17 cellular contexts compared by ENCODE assay signal in genomic region chr20:63582382-63583063, GRCh38. TPM values are rescaled to one million over a fixed set of nuclear protein-coding genes. Genes with fewer than 3 reads are reported as not detected.
DNase-seq lines count a peak whose midpoint lies in the region; ATAC-seq and TF ChIP-seq lines count a peak whose summit lies in the region.
"Had no signal": no experiment of that assay in that cellular context is flagged by ENCODE, and none has a peak within 500 bp of the region (broad histone marks: within the 10 kb centered on the region; RNA-seq: fewer than 3 reads in every experiment).

No MANE protein-coding gene starts in this region.

- H3K4me3 Mint-ChIP-seq in GM23338: no peak overlapping the region
- no peak overlapping the region for H3K4me3 Mint-ChIP-seq in activated CD8-positive, alpha-beta T cell treated with anti-CD3 and anti-CD28 coated beads for 36 hours

- H3K79me1 ChIP-seq in neuronal stem cell (ENCODE audit: low read depth, low read length): no peaks in the 10 kb centered on the region

- no peak overlapping the region for H3K4me3 ChIP-seq in BLaER1 treated with 17β-estradiol and CSF1 and Interleukin-3, amounts not matched to agents 10 nM and 100 nM
- H3K4me3 ChIP-seq in GM23338 (no peak overlapping the region), choroid plexus epithelial cell (ENCODE audit: low read depth, low read length) (peak overlapping the region; percentile 17), neuronal stem cell (ENCODE audit: low read length in 2 of 2) (no peak overlapping the region), coronary artery (no peak overlapping the region)

- CTCF ChIA-PET in activated CD8-positive, alpha-beta T cell treated with anti-CD3 and anti-CD28 coated beads for 36 hours (lab: Charles Lee): interaction anchor here (1.0 to 2.5 kb wide), 4 partner anchors 15 to 60 kb away, joined by 3 to 11 read pairs (median 8); partner anchors contain the start of gene PTK6

- H3K9me3 ChIP-seq in BLaER1 treated with 17β-estradiol and CSF1 and Interleukin-3, amounts not matched to agents 10 nM and 100 nM (replicated peaks in 1 of 11): no peaks in the 10 kb centered on the region
- no peaks in the 10 kb centered on the region for H3K9me3 ChIP-seq in neuronal stem cell (replicated peaks in 1 of 2; ENCODE audit: control insufficient read depth in 2 of 2, insufficient read depth in 1 of 2, low read depth in 1 of 2, low read length in 2 of 2)
- H3K9me3 ChIP-seq: SK-N-SH had no signal

- peak overlapping the region; percentile 84; the same call in 1 of the 2 replicates for H2AFZ ChIP-seq in GM23338
- peak overlapping the region; percentile 80 for H2AFZ ChIP-seq in neuronal stem cell (ENCODE audit: low read length)

- no peaks in the 10 kb centered on the region for H3K79me2 ChIP-seq in GM23338 (replicated peaks; ENCODE audit: insufficient read depth)

- no peak for ATAC-seq in GM23338
- ATAC-seq in activated CD8-positive, alpha-beta T cell treated with anti-CD3 and anti-CD28 coated beads for 36 hours: no peak
- no peak for ATAC-seq in HG03175 (IDR thresholded peaks at IDR 0.05; ENCODE audit: unreplicated experiment)

- no peaks in the 10 kb centered on the region for H3F3A ChIP-seq in GM23338 (replicated peaks; ENCODE audit: low read depth)

- H3K27me3 ChIP-seq in BLaER1 treated with 17β-estradiol and CSF1 and Interleukin-3, amounts not matched to agents 10 nM and 100 nM: peaks cover 0 to 62% (median 0%) of the 10 kb centered on the region in 11 experiments; a peak in 7 of 22 replicates
- H3K27me3 ChIP-seq in GM23338 (ENCODE audit: insufficient read depth) (no peaks in the 10 kb centered on the region), neuronal stem cell (ENCODE audit: control insufficient read depth in 3 of 3, insufficient read depth in 3 of 3, low read depth in 1 of 3, low read length in 3 of 3) (no peaks in the 10 kb centered on the region)

- no peaks in the 10 kb centered on the region for H3K36me3 Mint-ChIP-seq in GM23338 (ENCODE audit: low read depth)
- no peaks in the 10 kb centered on the region for H3K36me3 Mint-ChIP-seq in activated CD8-positive, alpha-beta T cell treated with anti-CD3 and anti-CD28 coated beads for 36 hours (ENCODE audit: low read depth)

- H3K27me3 Mint-ChIP-seq in GM23338 (ENCODE audit: insufficient read depth, low read depth, poor library complexity): peaks cover 8% of the 10 kb centered on the region
- H3K27me3 Mint-ChIP-seq in activated CD8-positive, alpha-beta T cell treated with anti-CD3 and anti-CD28 coated beads for 36 hours: peaks cover 2% of the 10 kb centered on the region

- no peak overlapping the region for H4K8ac ChIP-seq in neuronal stem cell (ENCODE audit: low read depth, low read length)

- no peak for DNase-seq in GM23338 (ENCODE audit: low spot score)
- no peak for DNase-seq in choroid plexus epithelial cell (ENCODE audit: low read depth)
- no peak for DNase-seq in neuronal stem cell (ENCODE audit: low spot score)
- no peak for DNase-seq in activated CD8-positive, alpha-beta T cell treated with anti-CD3 and anti-CD28 coated beads for 36 hours
- no peak for DNase-seq in coronary artery (ENCODE audit: low spot score)
- DNase-seq in NCI-H1105 treated with DMSO at 0.1 percent for 48 hours (lab: John Stamatoyannopoulos, UW): no peak
- DNase-seq: GDM1, HCEC 1CT, NCI-H187, NCI-H2107, NCI-H510A, NCI-H774, SK-N-SH had no signal

- intact Hi-C loops in activated CD8-positive, alpha-beta T cell treated with anti-CD3 and anti-CD28 coated beads for 36 hours (cut with micrococcal nuclease): no loop called here

- H4K20me1 ChIP-seq in BLaER1 treated with 17β-estradiol and CSF1 and Interleukin-3, amounts not matched to agents 10 nM and 100 nM: peaks cover 0 to 24% (median 2%) of the 10 kb centered on the region in 11 experiments; a peak in 10 of 22 replicates
- H4K20me1 ChIP-seq in GM23338 (replicated peaks; ENCODE audit: insufficient read depth): no peaks in the 10 kb centered on the region

- no peaks in the 10 kb centered on the region for H3K9me3 Mint-ChIP-seq in GM23338
- H3K9me3 Mint-ChIP-seq in activated CD8-positive, alpha-beta T cell treated with anti-CD3 and anti-CD28 coated beads for 36 hours: no peaks in the 10 kb centered on the region

- H3K14ac ChIP-seq in neuronal stem cell (ENCODE audit: low read length): peak overlapping the region; percentile 10

- no peaks in the 10 kb centered on the region for H3K9me2 ChIP-seq in GM23338 (ENCODE audit: insufficient read depth)
- H3K9me2 ChIP-seq: SK-N-SH had no signal

- TF ChIP-seq CTCF in GM23338 (conservative IDR thresholded peaks at IDR 0.05; ENCODE audit: low read depth in 2 of 2) (no peak), choroid plexus epithelial cell (conservative IDR thresholded peaks at IDR 0.05; ENCODE audit: low read depth, low read length) (no peak), coronary artery (IDR thresholded peaks at IDR 0.05) (no peak)
- TF ChIP-seq CTCF in activated CD8-positive, alpha-beta T cell treated with anti-CD3 and anti-CD28 coated beads for 36 hours (IDR thresholded peaks at IDR 0.05): no peak

- no peak overlapping the region for H2BK15ac ChIP-seq in neuronal stem cell (ENCODE audit: low read length)

- no peak overlapping the region for H2BK12ac ChIP-seq in neuronal stem cell (ENCODE audit: low read length)

- peak overlapping the region in 6 of 11 experiments; percentile 4 to 75 (median 64); a peak in 7 of 22 replicates for H3K27ac ChIP-seq in BLaER1 treated with 17β-estradiol and CSF1 and Interleukin-3, amounts not matched to agents 10 nM and 100 nM
- H3K27ac ChIP-seq in GM23338 (ENCODE audit: low read depth) (0 out of 2 replicates have a peak overlapping the region, but pooled peaks have one; percentile 50), neuronal stem cell (replicated peaks; ENCODE audit: low read length) (no peak overlapping the region), coronary artery (no peak overlapping the region)
- H3K27ac ChIP-seq: C4-2B had no signal

- no peak overlapping the region for H2BK120ac ChIP-seq in neuronal stem cell (ENCODE audit: low read depth, low read length)

- H2BK5ac ChIP-seq in neuronal stem cell (ENCODE audit: low read length): no peak overlapping the region

- WGBS in neuronal stem cell (ENCODE audit: extremely low coverage in 2 of 2, insufficient read length in 2 of 2, insufficient replicate concordance in 1 of 2), 2 donors: no CpG with 5 or more reads among the region's 23 CpGs

- peaks cover 0 to 6% (median 0%) of the 10 kb centered on the region in 11 experiments; a peak in 3 of 22 replicates for H3K36me3 ChIP-seq in BLaER1 treated with 17β-estradiol and CSF1 and Interleukin-3, amounts not matched to agents 10 nM and 100 nM
- H3K36me3 ChIP-seq in GM23338 (ENCODE audit: insufficient read depth) (no peaks in the 10 kb centered on the region), neuronal stem cell (replicated peaks in 1 of 2; ENCODE audit: control insufficient read depth in 2 of 2, insufficient read depth in 2 of 2, low read length in 2 of 2) (peaks cover 0 to 7% of the 10 kb centered on the region in 2 donors)

- H2AK5ac ChIP-seq in neuronal stem cell (ENCODE audit: low read depth, low read length): no peak overlapping the region

- H3K27ac Mint-ChIP-seq in GM23338: 0 out of 2 replicates have a peak overlapping the region, but pooled peaks have one; percentile 3
- H3K27ac Mint-ChIP-seq in activated CD8-positive, alpha-beta T cell treated with anti-CD3 and anti-CD28 coated beads for 36 hours: no peak overlapping the region

- no peak overlapping the region for H3K18ac ChIP-seq in neuronal stem cell (ENCODE audit: low read length)

- H3K4me1 ChIP-seq in BLaER1 treated with 17β-estradiol and CSF1 and Interleukin-3, amounts not matched to agents 10 nM and 100 nM: peaks cover 12 to 63% (median 49%) of the 10 kb centered on the region in 10 experiments
- H3K4me1 ChIP-seq in GM23338 (ENCODE audit: insufficient read depth): no peaks in the 10 kb centered on the region
- H3K4me1 ChIP-seq in neuronal stem cell (ENCODE audit: control insufficient read depth in 2 of 2, insufficient read depth in 1 of 2, low read depth in 1 of 2, low read length in 2 of 2): peaks cover 0 to 3% of the 10 kb centered on the region in 2 donors

- H3K9ac ChIP-seq in BLaER1 treated with 17β-estradiol and CSF1 and Interleukin-3, amounts not matched to agents 10 nM and 100 nM: peak overlapping the region in 2 of 11 experiments; percentile 15 to 25; a peak in 2 of 22 replicates
- no peak overlapping the region for H3K9ac ChIP-seq in neuronal stem cell (ENCODE audit: low read depth, low read length, poor library complexity)
- H3K9ac ChIP-seq: SK-N-SH had no signal

- peak overlapping the region in 2 of 11 experiments; percentile 32 to 98; a peak in 3 of 22 replicates for H3K4me2 ChIP-seq in BLaER1 treated with 17β-estradiol and CSF1 and Interleukin-3, amounts not matched to agents 10 nM and 100 nM
- H3K4me2 ChIP-seq in GM23338: no peak overlapping the region
- no peak overlapping the region for H3K4me2 ChIP-seq in neuronal stem cell (ENCODE audit: insufficient read depth, low read length, poor library complexity, severe bottlenecking)
- H3K4me2 ChIP-seq: SK-N-SH had no signal

- no peak overlapping the region for H3K4ac ChIP-seq in neuronal stem cell (ENCODE audit: low read length)

- no peak overlapping the region for H3K23ac ChIP-seq in neuronal stem cell (ENCODE audit: low read depth, low read length, poor library complexity)

- POLR2A ChIA-PET in activated CD8-positive, alpha-beta T cell treated with anti-CD3 and anti-CD28 coated beads for 36 hours (lab: Charles Lee): no interaction called here

- no peaks in the 10 kb centered on the region; the same call in 2 of the 3 replicates for H3K4me1 Mint-ChIP-seq in GM23338
- peaks cover 4% of the 10 kb centered on the region for H3K4me1 Mint-ChIP-seq in activated CD8-positive, alpha-beta T cell treated with anti-CD3 and anti-CD28 coated beads for 36 hours (ENCODE audit: low read depth)

- no peak overlapping the region for H4K91ac ChIP-seq in neuronal stem cell (ENCODE audit: low read depth, low read length, poor library complexity)

RNA-seq across cellular contexts. Expression of gene HELZ2, which starts 8.5 kb away (rescaled TPM):
- total RNA-seq in GM23338 (2014; rRNA removed; shearing (Covaris generic)): 39.6 and 48.9 TPM in 2 replicates
- polyA plus RNA-seq in GM23338 (2016; fragmentation: Nextera tagmentation; extraction: Ambion mirVana): 4.6 and 5.2 TPM in 2 replicates
- polyA plus RNA-seq in neuronal stem cell (2013, experiment 1 of 2): 5.7 TPM
- polyA plus RNA-seq in neuronal stem cell (2013, experiment 2 of 2): 5.8 TPM
- 10 to 100 TPM; 14.3 to 17.6 TPM for total RNA-seq in activated CD8-positive, alpha-beta T cell treated with anti-CD3 and anti-CD28 coated beads for 36 hours

RNA-seq across cellular contexts. Expression of gene FNDC11, which starts 28.6 kb away (rescaled TPM):
- 5.3 and 6.5 TPM in 2 replicates for total RNA-seq in GM23338 (2014; rRNA removed; shearing (Covaris generic))
- 3.4 and 3.5 TPM in 2 replicates for polyA plus RNA-seq in GM23338 (2016; fragmentation: Nextera tagmentation; extraction: Ambion mirVana)
- 7.5 TPM for polyA plus RNA-seq in neuronal stem cell (2013, experiment 1 of 2)
- 7.2 TPM for polyA plus RNA-seq in neuronal stem cell (2013, experiment 2 of 2)
- total RNA-seq in activated CD8-positive, alpha-beta T cell treated with anti-CD3 and anti-CD28 coated beads for 36 hours: under 1 TPM; 0.23 to 0.27 TPM

RNA-seq across cellular contexts. Expression of gene SRMS, which starts 35.0 kb away (rescaled TPM):
- total RNA-seq in GM23338 (2014; rRNA removed; shearing (Covaris generic)): 0.50 and 0.59 TPM in 2 replicates
- polyA plus RNA-seq in GM23338 (2016; fragmentation: Nextera tagmentation; extraction: Ambion mirVana): 0.23 TPM in 1 of 2 replicates, not detected in the other
- not detected for polyA plus RNA-seq in neuronal stem cell (2013, experiment 1 of 2)
- polyA plus RNA-seq in neuronal stem cell (2013, experiment 2 of 2): not detected
- total RNA-seq in activated CD8-positive, alpha-beta T cell treated with anti-CD3 and anti-CD28 coated beads for 36 hours: not detected
- total RNA-seq: RPMI7951 had no signal
- polyA plus RNA-seq: SK-N-SH had no signal

RNA-seq across cellular contexts. Expression of gene GMEB2, which starts 44.4 kb away (rescaled TPM):
- total RNA-seq in GM23338 (2014; rRNA removed; shearing (Covaris generic)): 19.3 and 20.6 TPM in 2 replicates
- polyA plus RNA-seq in GM23338 (2016; fragmentation: Nextera tagmentation; extraction: Ambion mirVana): 4.4 and 4.9 TPM in 2 replicates
- 9.0 TPM for polyA plus RNA-seq in neuronal stem cell (2013, experiment 1 of 2)
- polyA plus RNA-seq in neuronal stem cell (2013, experiment 2 of 2): 8.7 TPM
- total RNA-seq in activated CD8-positive, alpha-beta T cell treated with anti-CD3 and anti-CD28 coated beads for 36 hours: 10 to 100 TPM; 16.2 to 16.3 TPM

RNA-seq across cellular contexts. Expression of gene PTK6, which starts 45.3 kb away (rescaled TPM):
- total RNA-seq in GM23338 (2014; rRNA removed; shearing (Covaris generic)): 0.28 TPM in 1 of 2 replicates, not detected in the other
- 0.07 TPM in 1 of 2 replicates, not detected in the other for polyA plus RNA-seq in GM23338 (2016; fragmentation: Nextera tagmentation; extraction: Ambion mirVana)
- polyA plus RNA-seq in neuronal stem cell (2013, experiment 1 of 2): not detected
- polyA plus RNA-seq in neuronal stem cell (2013, experiment 2 of 2): not detected
- under 1 TPM in 1 of 2 experiments, not detected in 1; 0.18 TPM for total RNA-seq in activated CD8-positive, alpha-beta T cell treated with anti-CD3 and anti-CD28 coated beads for 36 hours

Comparison
In these comparisons a context has a peak if more than half of its experiments do, and no peak if none do; other contexts are left out.
1. H3K27ac ChIP-seq: peak in BLaER1 treated with 17β-estradiol and CSF1 and Interleukin-3, amounts not matched to agents 10 nM and 100 nM (6 of 11) and GM23338 (single experiment); none in neuronal stem cell (single experiment) and coronary artery (0 of 2).